In the genomic region with DNA sequence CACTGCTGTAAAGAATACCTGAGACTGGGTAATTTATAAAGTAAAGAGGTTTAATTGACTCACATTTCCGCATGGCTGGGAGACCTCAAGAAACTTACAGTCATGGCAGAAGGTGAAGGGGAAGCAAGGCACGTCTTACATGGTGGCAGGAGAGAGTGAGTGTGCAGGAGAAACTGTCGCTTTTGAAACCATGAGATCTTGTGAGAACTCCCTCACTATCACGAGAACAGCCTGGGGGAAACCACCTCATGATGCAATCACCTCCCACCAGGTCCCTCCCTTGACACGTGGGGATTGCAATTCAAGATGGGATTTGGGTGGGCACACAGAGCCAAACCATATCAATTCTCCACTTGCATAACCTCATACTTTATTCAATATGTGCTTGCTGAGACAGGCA, we compare ENCODE assay signal across 2 cellular contexts.
A peak's percentile ranks its signal among the peaks of the same experiment; 100 is the strongest.
TF ChIP-seq lines count a peak whose summit lies in the region.

No MANE protein-coding gene starts in this region.

TF ChIP-seq in IMR-90, 13 proteins besides CTCF, POLR2A, EP300 and RAD21:
- TF ChIP-seq NFE2L2 (IDR thresholded peaks at IDR 0.05; ENCODE audit: low read depth, low read length) (no peak), CEBPB (IDR thresholded peaks at IDR 0.05; ENCODE audit: low read depth, low read length) (peak; percentile 39; the same call in 1 of the 2 replicates), MXI1 (IDR thresholded peaks at IDR 0.05; ENCODE audit: borderline replicate concordance, low read depth, low read length) (no peak), FOS (IDR thresholded peaks at IDR 0.05; ENCODE audit: low read depth, low read length) (no peak), BHLHE40 (IDR thresholded peaks at IDR 0.05; ENCODE audit: low read depth, low read length) (no peak), RCOR1 (IDR thresholded peaks at IDR 0.05; ENCODE audit: insufficient replicate concordance, low read length) (no peak), RFX5 (IDR thresholded peaks at IDR 0.05; ENCODE audit: low read depth, low read length) (no peak)

TF ChIP-seq in H1, 55 proteins besides CTCF, POLR2A, EP300 and RAD21:
- TF ChIP-seq, protein P1, sequence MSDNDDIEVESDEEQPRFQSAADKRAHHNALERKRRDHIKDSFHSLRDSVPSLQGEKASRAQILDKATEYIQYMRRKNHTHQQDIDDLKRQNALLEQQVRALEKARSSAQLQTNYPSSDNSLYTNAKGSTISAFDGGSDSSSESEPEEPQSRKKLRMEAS (IDR thresholded peaks at IDR 0.05) = no peak
- peak; percentile 60; the same call in 1 of the 2 replicates for TF ChIP-seq CEBPB (IDR thresholded peaks at IDR 0.05; ENCODE audit: low read depth, low read length)
- TF ChIP-seq TAF7 (optimal IDR thresholded peaks at IDR 0.05; ENCODE audit: borderline replicate concordance, low read depth, low read length) = no peak
- no peak for TF ChIP-seq TEAD4 (IDR thresholded peaks at IDR 0.05; ENCODE audit: low read depth, low read length)
- no peak for TF ChIP-seq SIX5 (IDR thresholded peaks at IDR 0.05; ENCODE audit: low read depth, low read length)
- TF ChIP-seq SP1 (IDR thresholded peaks at IDR 0.05; ENCODE audit: low read depth, low read length) = no peak
TF ChIP-seq in H1: peak in this region for 1.
